Comparison of ENCODE assay signal across 8 cellular contexts in the genomic region with DNA sequence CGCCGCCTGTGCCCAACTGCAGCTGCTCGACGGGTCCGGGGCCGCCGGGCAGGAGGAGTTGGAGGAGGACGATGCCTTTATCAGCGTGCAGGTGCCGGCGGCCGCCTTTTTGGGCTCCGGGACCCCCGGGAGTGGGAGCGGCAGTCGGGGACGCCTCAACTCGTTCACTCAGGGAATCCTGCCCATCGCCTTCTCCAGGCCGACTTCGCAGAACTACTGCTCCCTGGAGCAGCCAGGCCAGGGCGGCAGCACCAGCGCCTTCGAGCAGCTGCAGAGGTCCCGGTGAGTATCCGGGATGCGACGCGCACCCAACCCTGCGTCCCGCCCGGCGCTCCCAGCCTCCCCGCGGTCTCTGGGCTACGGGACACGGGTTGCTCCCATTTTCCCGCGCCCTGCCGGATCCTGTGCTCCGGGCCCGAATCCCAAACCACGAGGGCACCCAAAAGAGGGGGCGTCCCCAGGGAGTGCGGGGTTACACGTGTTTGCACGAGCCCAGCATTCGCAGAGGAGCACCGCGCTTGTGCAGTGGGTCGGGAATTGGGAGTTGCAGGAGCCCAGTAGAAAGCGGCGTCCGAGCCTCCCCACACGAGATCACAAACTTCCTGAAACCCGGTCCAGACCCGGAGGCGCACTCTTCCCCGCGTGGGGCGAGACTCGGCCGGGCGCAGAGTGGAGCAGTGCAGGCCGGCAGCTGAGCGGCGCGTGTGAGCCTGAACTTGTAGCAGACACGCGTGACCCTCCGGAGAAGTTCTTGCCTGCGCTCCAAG. TPM values are rescaled to one million over a fixed set of nuclear protein-coding genes. Genes with fewer than 3 reads are reported as not detected.
DNase-seq lines count a peak whose midpoint lies in the region; ATAC-seq, FAIRE-seq and TF ChIP-seq lines count a peak whose summit lies in the region.

No MANE protein-coding gene starts in this region.

- no peak overlapping the region for H3K27ac Mint-ChIP-seq in activated B cell treated with CpG ODN at 0.5 μM for 24 hours
- peak overlapping the region; percentile 17 to 52 (median 50) for H3K27ac Mint-ChIP-seq in nephron

- POLR2A ChIA-PET in activated B cell treated with CpG ODN at 0.5 μM for 24 hours (lab: Charles Lee), result interaction anchor here (1.0 to 7.9 kb wide), 5 partner anchors 91 to 130 kb away, joined by 3 to 150 read pairs (median 24); no protein-coding TSS in a partner anchor

- H3K4me3 ChIP-seq in fibroblast of the aortic adventitia (ENCODE audit: low read depth, low read length), result peak overlapping the region; percentile 71

- CTCF ChIA-PET in activated B cell treated with CpG ODN at 0.5 μM for 24 hours (lab: Charles Lee), result interaction anchor here (1.0 to 1.1 kb wide), 3 partner anchors 10 to 222 kb away, joined by 3 to 5 read pairs (median 3); no protein-coding TSS in a partner anchor

- DNase-seq in GM12891 (ENCODE audit: insufficient read length, low spot score) (peak; percentile 56), activated B cell treated with CpG ODN at 0.5 μM for 24 hours (peak; percentile 21), fibroblast of the aortic adventitia (ENCODE audit: low read depth) (no peak), NCI-H2107 treated with DMSO at 0.1 percent for 48 hours (lab: John Stamatoyannopoulos, UW; ENCODE audit: unreplicated experiment) (no peak), NCI-H2081 treated with DMSO at 0.1 percent for 48 hours (lab: John Stamatoyannopoulos, UW) (no peak)

- H3K9me3 Mint-ChIP-seq in activated B cell treated with CpG ODN at 0.5 μM for 24 hours (no peaks in the 10 kb centered on the region), nephron (no peaks in the 10 kb centered on the region)

- FAIRE-seq in GM12891 (lab: Jason Lieb, UNC), result no peak

- H3K4me3 Mint-ChIP-seq in activated B cell treated with CpG ODN at 0.5 μM for 24 hours, result peak overlapping the region; percentile 81
- peak overlapping the region; percentile 77 to 86 (median 85) for H3K4me3 Mint-ChIP-seq in nephron

- TF ChIP-seq CTCF in activated B cell treated with CpG ODN at 0.5 μM for 24 hours (IDR thresholded peaks at IDR 0.05) (no peak), fibroblast of the aortic adventitia (IDR thresholded peaks at IDR 0.05; ENCODE audit: insufficient read depth, low read length) (peak; percentile 23), nephron (IDR thresholded peaks at IDR 0.05; ENCODE audit: unreplicated experiment in 3 of 3) (no peak)

- no peaks in the 10 kb centered on the region for H3K36me3 Mint-ChIP-seq in activated B cell treated with CpG ODN at 0.5 μM for 24 hours (ENCODE audit: low read depth)
- no peaks in the 10 kb centered on the region for H3K36me3 Mint-ChIP-seq in nephron (ENCODE audit: low read depth)

- ATAC-seq in HG03045 (IDR thresholded peaks at IDR 0.05; ENCODE audit: unreplicated experiment), result peak; percentile 16
- no peak for ATAC-seq in activated B cell treated with CpG ODN at 0.5 μM for 24 hours (ENCODE audit: low read depth)
- ATAC-seq in GM18519 (IDR thresholded peaks at IDR 0.05; ENCODE audit: low FRiP score, unreplicated experiment), result no peak

- intact Hi-C loops in activated B cell treated with CpG ODN at 0.5 μM for 24 hours (cut with micrococcal nuclease), result no loop called here

- TF ChIP-seq POLR2A in GM12891 (IDR thresholded peaks at IDR 0.05; ENCODE audit: low read depth, low read length), result no peak

- peaks cover 38% of the 10 kb centered on the region for H3K4me1 Mint-ChIP-seq in activated B cell treated with CpG ODN at 0.5 μM for 24 hours
- H3K4me1 Mint-ChIP-seq in nephron, result peaks cover 57% of the 10 kb centered on the region

- H3K27me3 Mint-ChIP-seq in activated B cell treated with CpG ODN at 0.5 μM for 24 hours, result peaks cover 31% of the 10 kb centered on the region
- peaks cover 46% of the 10 kb centered on the region for H3K27me3 Mint-ChIP-seq in nephron (ENCODE audit: low read depth)

TF ChIP-seq in GM12891, 5 proteins besides CTCF, POLR2A, EP300 and RAD21:
- no peak for TF ChIP-seq POU2F2 (IDR thresholded peaks at IDR 0.05; ENCODE audit: low read depth, low read length)
- 0 out of 2 replicates have a peak, but pooled peaks have one; percentile 14 for TF ChIP-seq POLR2AphosphoS5 (IDR thresholded peaks at IDR 0.05; ENCODE audit: low read depth, low read length)
- no peak for TF ChIP-seq SPI1 (IDR thresholded peaks at IDR 0.05; ENCODE audit: low read depth, low read length)
- no peak for TF ChIP-seq PAX5 (IDR thresholded peaks at IDR 0.05; ENCODE audit: insufficient read depth, low read length, severe bottlenecking)
- peak; percentile 36; the same call in 1 of the 2 replicates for TF ChIP-seq TAF1 (IDR thresholded peaks at IDR 0.05; ENCODE audit: low read depth, low read length)

RNA-seq across cellular contexts. Expression of gene CABLES1, which starts 1.2 kb away (rescaled TPM):
- polyA plus RNA-seq in GM12891 (2012; ENCODE audit: low read depth, missing spikeins), result 16.8 TPM
- total RNA-seq in activated B cell treated with CpG ODN at 0.5 μM for 24 hours (32.3 and 34.6 TPM in 2 replicates), fibroblast of the aortic adventitia (ENCODE audit: low replicate concordance) (7.4 and 19.2 TPM in 2 replicates)

Comparison
In these comparisons a context has a peak if more than half of its experiments do, and no peak if none do; other contexts are left out.
1. DNase-seq: peak in GM12891 (single experiment) and activated B cell treated with CpG ODN at 0.5 μM for 24 hours (single experiment); none in fibroblast of the aortic adventitia (single experiment), NCI-H2107 treated with DMSO at 0.1 percent for 48 hours (single experiment) and NCI-H2081 treated with DMSO at 0.1 percent for 48 hours (single experiment).